ENCODE assay signal across 1 cellular context in the genomic region with DNA sequence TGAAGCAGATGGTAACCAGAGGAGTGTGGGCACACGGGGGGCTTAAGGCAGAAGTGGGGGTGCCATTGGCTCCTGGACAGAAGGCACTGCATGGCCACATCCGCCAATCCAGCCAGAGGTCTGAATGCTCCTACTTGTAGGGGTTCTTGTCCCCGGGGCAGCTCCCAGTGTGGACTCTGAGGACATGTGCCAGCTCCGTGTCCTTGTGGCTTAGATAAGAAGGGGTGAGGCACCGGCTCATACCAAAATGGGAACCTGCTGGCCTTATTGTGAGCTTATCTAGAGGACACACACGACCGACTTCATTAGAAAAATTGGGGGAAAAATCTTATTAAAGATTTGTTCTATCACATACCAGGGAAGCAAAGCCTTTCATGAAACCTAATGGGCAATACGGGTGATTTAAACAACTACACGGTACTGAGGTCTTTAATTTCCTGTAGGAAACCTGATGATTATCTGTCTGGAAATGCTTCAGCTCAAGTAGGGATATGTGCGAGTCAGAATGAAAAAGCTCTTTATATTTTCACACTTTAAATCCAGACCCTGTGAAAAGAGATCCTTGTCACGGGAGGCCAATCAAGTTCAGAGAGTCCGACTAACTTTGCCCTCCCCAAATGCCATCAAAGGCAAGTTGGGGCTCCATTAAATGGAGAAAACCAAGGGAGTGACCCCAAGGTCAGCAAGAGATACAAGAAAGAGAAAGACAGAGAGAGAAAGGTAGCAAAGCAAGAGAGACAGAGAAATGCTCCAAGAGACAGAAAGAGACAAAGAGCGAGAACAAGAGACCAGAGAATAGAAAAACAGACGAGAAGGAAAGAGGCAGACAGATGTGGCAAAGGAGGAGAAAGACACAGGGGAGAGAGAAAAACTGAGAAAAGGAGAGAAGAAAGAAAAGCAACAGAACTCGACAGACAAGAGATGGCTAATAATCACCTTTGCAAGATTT.
A peak's percentile ranks its signal among the peaks of the same experiment; 100 is the strongest.
TF ChIP-seq lines count a peak whose summit lies in the region.

No MANE protein-coding gene starts in this region.

TF ChIP-seq in K562, 482 proteins besides CTCF, POLR2A, EP300 and RAD21 (continued from another document and continues in another):
- TF ChIP-seq, protein P1, sequence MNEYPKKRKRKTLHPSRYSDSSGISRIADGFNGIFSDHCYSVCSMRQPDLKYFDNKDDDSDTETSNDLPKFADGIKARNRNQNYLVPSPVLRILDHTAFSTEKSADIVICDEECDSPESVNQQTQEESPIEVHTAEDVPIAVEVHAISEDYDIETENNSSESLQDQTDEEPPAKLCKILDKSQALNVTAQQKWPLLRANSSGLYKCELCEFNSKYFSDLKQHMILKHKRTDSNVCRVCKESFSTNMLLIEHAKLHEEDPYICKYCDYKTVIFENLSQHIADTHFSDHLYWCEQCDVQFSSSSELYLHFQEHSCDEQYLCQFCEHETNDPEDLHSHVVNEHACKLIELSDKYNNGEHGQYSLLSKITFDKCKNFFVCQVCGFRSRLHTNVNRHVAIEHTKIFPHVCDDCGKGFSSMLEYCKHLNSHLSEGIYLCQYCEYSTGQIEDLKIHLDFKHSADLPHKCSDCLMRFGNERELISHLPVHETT (CRISPR knock-in tag; conservative IDR thresholded peaks at IDR 0.05 in 1 of 2, IDR thresholded peaks at IDR 0.05 in 1 of 2), result peak in 1 of 2 experiments; percentile 41; a peak in 1 of 4 replicates
- TF ChIP-seq GATAD2A (IDR thresholded peaks at IDR 0.05), result no peak
- peak; percentile 38; the same call in 1 of the 2 replicates for TF ChIP-seq SMARCA5 (IDR thresholded peaks at IDR 0.05)
- TF ChIP-seq ZNF239 (CRISPR knock-in tag; IDR thresholded peaks at IDR 0.05), result peak; percentile 65; the same call in 1 of the 2 replicates
- TF ChIP-seq BHLHE40 (IDR thresholded peaks at IDR 0.05; ENCODE audit: low read length), result peak; percentile 85
- 0 out of 2 replicates have a peak, but pooled peaks have one; percentile 43 for TF ChIP-seq HDGF (IDR thresholded peaks at IDR 0.05)
- TF ChIP-seq DACH1 (IDR thresholded peaks at IDR 0.05; ENCODE audit: partially characterized antibody), result peak; percentile 20
- TF ChIP-seq, protein P2, sequence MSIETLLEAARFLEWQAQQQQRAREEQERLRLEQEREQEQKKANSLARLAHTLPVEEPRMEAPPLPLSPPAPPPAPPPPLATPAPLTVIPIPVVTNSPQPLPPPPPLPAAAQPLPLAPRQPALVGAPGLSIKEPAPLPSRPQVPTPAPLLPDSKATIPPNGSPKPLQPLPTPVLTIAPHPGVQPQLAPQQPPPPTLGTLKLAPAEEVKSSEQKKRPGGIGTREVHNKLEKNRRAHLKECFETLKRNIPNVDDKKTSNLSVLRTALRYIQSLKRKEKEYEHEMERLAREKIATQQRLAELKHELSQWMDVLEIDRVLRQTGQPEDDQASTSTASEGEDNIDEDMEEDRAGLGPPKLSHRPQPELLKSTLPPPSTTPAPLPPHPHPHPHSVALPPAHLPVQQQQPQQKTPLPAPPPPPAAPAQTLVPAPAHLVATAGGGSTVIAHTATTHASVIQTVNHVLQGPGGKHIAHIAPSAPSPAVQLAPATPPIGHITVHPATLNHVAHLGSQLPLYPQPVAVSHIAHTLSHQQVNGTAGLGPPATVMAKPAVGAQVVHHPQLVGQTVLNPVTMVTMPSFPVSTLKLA (conservative IDR thresholded peaks at IDR 0.05), result peak in 1 of 2 experiments; percentile 68; a peak in 3 of 4 replicates
- TF ChIP-seq ZNF174 (CRISPR knock-in tag; IDR thresholded peaks at IDR 0.05), result no peak
- TF ChIP-seq DMBX1 (CRISPR knock-in tag; IDR thresholded peaks at IDR 0.05; ENCODE audit: borderline replicate concordance), result peak; percentile 33
- no peak for TF ChIP-seq ZNF699 (CRISPR knock-in tag; IDR thresholded peaks at IDR 0.05; ENCODE audit: insufficient replicate concordance)
- no peak for TF ChIP-seq KAT7 (CRISPR knock-in tag; IDR thresholded peaks at IDR 0.05; ENCODE audit: borderline replicate concordance)
- peak; percentile 93 for TF ChIP-seq ARID1B (IDR thresholded peaks at IDR 0.05)
- TF ChIP-seq SIRT6 (IDR thresholded peaks at IDR 0.05; ENCODE audit: low read depth, low read length), result no peak
- TF ChIP-seq, protein P3, sequence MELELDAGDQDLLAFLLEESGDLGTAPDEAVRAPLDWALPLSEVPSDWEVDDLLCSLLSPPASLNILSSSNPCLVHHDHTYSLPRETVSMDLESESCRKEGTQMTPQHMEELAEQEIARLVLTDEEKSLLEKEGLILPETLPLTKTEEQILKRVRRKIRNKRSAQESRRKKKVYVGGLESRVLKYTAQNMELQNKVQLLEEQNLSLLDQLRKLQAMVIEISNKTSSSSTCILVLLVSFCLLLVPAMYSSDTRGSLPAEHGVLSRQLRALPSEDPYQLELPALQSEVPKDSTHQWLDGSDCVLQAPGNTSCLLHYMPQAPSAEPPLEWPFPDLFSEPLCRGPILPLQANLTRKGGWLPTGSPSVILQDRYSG (tag; conservative IDR thresholded peaks at IDR 0.05; ENCODE audit: low read depth), result peak; percentile 48; the same call in 1 of the 2 replicates
- peak; percentile 82 for TF ChIP-seq HDAC2 (IDR thresholded peaks at IDR 0.05)
- TF ChIP-seq, protein P4, sequence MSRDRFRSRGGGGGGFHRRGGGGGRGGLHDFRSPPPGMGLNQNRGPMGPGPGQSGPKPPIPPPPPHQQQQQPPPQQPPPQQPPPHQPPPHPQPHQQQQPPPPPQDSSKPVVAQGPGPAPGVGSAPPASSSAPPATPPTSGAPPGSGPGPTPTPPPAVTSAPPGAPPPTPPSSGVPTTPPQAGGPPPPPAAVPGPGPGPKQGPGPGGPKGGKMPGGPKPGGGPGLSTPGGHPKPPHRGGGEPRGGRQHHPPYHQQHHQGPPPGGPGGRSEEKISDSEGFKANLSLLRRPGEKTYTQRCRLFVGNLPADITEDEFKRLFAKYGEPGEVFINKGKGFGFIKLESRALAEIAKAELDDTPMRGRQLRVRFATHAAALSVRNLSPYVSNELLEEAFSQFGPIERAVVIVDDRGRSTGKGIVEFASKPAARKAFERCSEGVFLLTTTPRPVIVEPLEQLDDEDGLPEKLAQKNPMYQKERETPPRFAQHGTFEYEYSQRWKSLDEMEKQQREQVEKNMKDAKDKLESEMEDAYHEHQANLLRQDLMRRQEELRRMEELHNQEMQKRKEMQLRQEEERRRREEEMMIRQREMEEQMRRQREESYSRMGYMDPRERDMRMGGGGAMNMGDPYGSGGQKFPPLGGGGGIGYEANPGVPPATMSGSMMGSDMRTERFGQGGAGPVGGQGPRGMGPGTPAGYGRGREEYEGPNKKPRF (IDR thresholded peaks at IDR 0.05; ENCODE audit: low read depth, low read length), result no peak
- peak; percentile 39; the same call in 1 of the 2 replicates for TF ChIP-seq FOSL1 (tag; conservative IDR thresholded peaks at IDR 0.05)
- TF ChIP-seq HDAC1 (IDR thresholded peaks at IDR 0.05), result peak in 1 of 2 experiments; percentile 56; a peak in 2 of 4 replicates
- peak; percentile 65; the same call in 1 of the 2 replicates for TF ChIP-seq PML (IDR thresholded peaks at IDR 0.05; ENCODE audit: low read length)
- peak; percentile 66; the same call in 1 of the 2 replicates for TF ChIP-seq MYNN (IDR thresholded peaks at IDR 0.05)
- TF ChIP-seq MYNN (CRISPR knock-in tag; IDR thresholded peaks at IDR 0.05), result no peak
- TF ChIP-seq, protein P5, sequence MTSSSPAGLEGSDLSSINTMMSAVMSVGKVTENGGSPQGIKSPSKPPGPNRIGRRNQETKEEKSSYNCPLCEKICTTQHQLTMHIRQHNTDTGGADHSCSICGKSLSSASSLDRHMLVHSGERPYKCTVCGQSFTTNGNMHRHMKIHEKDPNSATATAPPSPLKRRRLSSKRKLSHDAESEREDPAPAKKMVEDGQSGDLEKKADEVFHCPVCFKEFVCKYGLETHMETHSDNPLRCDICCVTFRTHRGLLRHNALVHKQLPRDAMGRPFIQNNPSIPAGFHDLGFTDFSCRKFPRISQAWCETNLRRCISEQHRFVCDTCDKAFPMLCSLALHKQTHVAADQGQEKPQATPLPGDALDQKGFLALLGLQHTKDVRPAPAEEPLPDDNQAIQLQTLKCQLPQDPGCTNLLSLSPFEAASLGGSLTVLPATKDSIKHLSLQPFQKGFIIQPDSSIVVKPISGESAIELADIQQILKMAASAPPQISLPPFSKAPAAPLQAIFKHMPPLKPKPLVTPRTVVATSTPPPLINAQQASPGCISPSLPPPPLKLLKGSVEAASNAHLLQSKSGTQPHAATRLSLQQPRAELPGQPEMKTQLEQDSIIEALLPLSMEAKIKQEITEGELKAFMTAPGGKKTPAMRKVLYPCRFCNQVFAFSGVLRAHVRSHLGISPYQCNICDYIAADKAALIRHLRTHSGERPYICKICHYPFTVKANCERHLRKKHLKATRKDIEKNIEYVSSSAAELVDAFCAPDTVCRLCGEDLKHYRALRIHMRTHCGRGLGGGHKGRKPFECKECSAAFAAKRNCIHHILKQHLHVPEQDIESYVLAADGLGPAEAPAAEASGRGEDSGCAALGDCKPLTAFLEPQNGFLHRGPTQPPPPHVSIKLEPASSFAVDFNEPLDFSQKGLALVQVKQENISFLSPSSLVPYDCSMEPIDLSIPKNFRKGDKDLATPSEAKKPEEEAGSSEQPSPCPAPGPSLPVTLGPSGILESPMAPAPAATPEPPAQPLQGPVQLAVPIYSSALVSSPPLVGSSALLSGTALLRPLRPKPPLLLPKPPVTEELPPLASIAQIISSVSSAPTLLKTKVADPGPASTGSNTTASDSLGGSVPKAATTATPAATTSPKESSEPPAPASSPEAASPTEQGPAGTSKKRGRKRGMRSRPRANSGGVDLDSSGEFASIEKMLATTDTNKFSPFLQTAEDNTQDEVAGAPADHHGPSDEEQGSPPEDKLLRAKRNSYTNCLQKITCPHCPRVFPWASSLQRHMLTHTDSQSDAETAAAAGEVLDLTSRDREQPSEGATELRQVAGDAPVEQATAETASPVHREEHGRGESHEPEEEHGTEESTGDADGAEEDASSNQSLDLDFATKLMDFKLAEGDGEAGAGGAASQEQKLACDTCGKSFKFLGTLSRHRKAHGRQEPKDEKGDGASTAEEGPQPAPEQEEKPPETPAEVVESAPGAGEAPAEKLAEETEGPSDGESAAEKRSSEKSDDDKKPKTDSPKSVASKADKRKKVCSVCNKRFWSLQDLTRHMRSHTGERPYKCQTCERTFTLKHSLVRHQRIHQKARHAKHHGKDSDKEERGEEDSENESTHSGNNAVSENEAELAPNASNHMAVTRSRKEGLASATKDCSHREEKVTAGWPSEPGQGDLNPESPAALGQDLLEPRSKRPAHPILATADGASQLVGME (CRISPR knock-in tag; IDR thresholded peaks at IDR 0.05), result no peak
- TF ChIP-seq SMAD4 (CRISPR knock-in tag; conservative IDR thresholded peaks at IDR 0.05), result peak; percentile 74
- TF ChIP-seq, protein P6, sequence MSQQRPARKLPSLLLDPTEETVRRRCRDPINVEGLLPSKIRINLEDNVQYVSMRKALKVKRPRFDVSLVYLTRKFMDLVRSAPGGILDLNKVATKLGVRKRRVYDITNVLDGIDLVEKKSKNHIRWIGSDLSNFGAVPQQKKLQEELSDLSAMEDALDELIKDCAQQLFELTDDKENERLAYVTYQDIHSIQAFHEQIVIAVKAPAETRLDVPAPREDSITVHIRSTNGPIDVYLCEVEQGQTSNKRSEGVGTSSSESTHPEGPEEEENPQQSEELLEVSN (IDR thresholded peaks at IDR 0.05; ENCODE audit: borderline replicate concordance in 1 of 2, extremely low read depth in 1 of 2, insufficient read depth in 1 of 2, insufficient read length in 1 of 2, low read depth in 1 of 2, low read length in 1 of 2, poor library complexity in 1 of 2, severe bottlenecking in 1 of 2), result peak in 1 of 2 experiments; percentile 41
- peak; percentile 38 to 92; a peak in 3 of 4 replicates for TF ChIP-seq RCOR1 (IDR thresholded peaks at IDR 0.05; ENCODE audit: borderline replicate concordance in 1 of 2, low read depth in 2 of 2, low read length in 2 of 2)
- TF ChIP-seq GTF2E2 (tag; IDR thresholded peaks at IDR 0.05), result no peak
- TF ChIP-seq GABPA (tag; conservative IDR thresholded peaks at IDR 0.05; ENCODE audit: low read depth), result no peak
- TF ChIP-seq HLTF (IDR thresholded peaks at IDR 0.05), result 0 out of 2 replicates have a peak, but pooled peaks have one; percentile 66
- TF ChIP-seq ZNF766 (CRISPR knock-in tag; conservative IDR thresholded peaks at IDR 0.05), result peak; percentile 60; the same call in 1 of the 2 replicates
- TF ChIP-seq, protein P7, sequence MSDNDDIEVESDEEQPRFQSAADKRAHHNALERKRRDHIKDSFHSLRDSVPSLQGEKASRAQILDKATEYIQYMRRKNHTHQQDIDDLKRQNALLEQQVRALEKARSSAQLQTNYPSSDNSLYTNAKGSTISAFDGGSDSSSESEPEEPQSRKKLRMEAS (CRISPR knock-in tag; IDR thresholded peaks at IDR 0.05), result peak; percentile 77
- TF ChIP-seq NCOR1 (IDR thresholded peaks at IDR 0.05), result peak; percentile 80
- TF ChIP-seq MYC (IDR thresholded peaks at IDR 0.05; ENCODE audit: low read depth, low read length), result peak; percentile 80
- no peak for TF ChIP-seq MYC (CRISPR knock-in tag; IDR thresholded peaks at IDR 0.05; ENCODE audit: borderline replicate concordance, low read depth)
- TF ChIP-seq, protein P8, sequence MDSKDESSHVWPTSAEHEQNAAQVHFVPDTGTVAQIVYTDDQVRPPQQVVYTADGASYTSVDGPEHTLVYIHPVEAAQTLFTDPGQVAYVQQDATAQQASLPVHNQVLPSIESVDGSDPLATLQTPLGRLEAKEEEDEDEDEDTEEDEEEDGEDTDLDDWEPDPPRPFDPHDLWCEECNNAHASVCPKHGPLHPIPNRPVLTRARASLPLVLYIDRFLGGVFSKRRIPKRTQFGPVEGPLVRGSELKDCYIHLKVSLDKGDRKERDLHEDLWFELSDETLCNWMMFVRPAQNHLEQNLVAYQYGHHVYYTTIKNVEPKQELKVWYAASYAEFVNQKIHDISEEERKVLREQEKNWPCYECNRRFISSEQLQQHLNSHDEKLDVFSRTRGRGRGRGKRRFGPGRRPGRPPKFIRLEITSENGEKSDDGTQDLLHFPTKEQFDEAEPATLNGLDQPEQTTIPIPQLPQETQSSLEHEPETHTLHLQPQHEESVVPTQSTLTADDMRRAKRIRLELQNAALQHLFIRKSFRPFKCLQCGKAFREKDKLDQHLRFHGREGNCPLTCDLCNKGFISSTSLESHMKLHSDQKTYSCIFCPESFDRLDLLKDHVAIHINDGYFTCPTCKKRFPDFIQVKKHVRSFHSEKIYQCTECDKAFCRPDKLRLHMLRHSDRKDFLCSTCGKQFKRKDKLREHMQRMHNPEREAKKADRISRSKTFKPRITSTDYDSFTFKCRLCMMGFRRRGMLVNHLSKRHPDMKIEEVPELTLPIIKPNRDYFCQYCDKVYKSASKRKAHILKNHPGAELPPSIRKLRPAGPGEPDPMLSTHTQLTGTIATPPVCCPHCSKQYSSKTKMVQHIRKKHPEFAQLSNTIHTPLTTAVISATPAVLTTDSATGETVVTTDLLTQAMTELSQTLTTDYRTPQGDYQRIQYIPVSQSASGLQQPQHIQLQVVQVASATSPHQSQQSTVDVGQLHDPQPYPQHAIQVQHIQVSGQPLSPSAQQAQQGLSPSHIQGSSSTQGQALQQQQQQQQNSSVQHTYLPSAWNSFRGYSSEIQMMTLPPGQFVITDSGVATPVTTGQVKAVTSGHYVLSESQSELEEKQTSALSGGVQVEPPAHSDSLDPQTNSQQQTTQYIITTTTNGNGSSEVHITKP (IDR thresholded peaks at IDR 0.05; ENCODE audit: partially characterized antibody), result peak; percentile 67
- no peak for TF ChIP-seq ATF1 (CRISPR knock-in tag; IDR thresholded peaks at IDR 0.05)
- peak; percentile 25; the same call in 1 of the 2 replicates for TF ChIP-seq ATF1 (tag; IDR thresholded peaks at IDR 0.05)
- no peak for TF ChIP-seq NBN (IDR thresholded peaks at IDR 0.05; ENCODE audit: low read depth)
- no peak for TF ChIP-seq ZNF146 (CRISPR knock-in tag; IDR thresholded peaks at IDR 0.05; ENCODE audit: unreplicated experiment)
- no peak for TF ChIP-seq ZNF561 (CRISPR knock-in tag; conservative IDR thresholded peaks at IDR 0.05)
- peak; percentile 47; the same call in 1 of the 2 replicates for TF ChIP-seq ELF4 (CRISPR knock-in tag; IDR thresholded peaks at IDR 0.05)
- peak; percentile 51 for TF ChIP-seq HMGN3 (IDR thresholded peaks at IDR 0.05; ENCODE audit: borderline replicate concordance, extremely low read depth, insufficient read length, low read depth, low read length)
- peak; percentile 57; the same call in 1 of the 2 replicates for TF ChIP-seq ZNF197 (CRISPR knock-in tag; IDR thresholded peaks at IDR 0.05; ENCODE audit: low read depth)
- TF ChIP-seq DIDO1 (tag; IDR thresholded peaks at IDR 0.05; ENCODE audit: low read depth), result no peak
